Comparison of ENCODE assay signal across 14 cellular contexts in genomic region chr3:101066776-101067175, GRCh38.
DNase-seq lines count a peak whose midpoint lies in the region; ATAC-seq and TF ChIP-seq lines count a peak whose summit lies in the region.
"Had no signal": no experiment of that assay in that cellular context is flagged by ENCODE, and none has a peak within 500 bp of the region (broad histone marks: within the 10 kb centered on the region; RNA-seq: fewer than 3 reads in every experiment).

No MANE protein-coding gene starts in this region.

- no peak for ATAC-seq in GM18909 (IDR thresholded peaks at IDR 0.05; ENCODE audit: poor library complexity, unreplicated experiment)

- no peaks in the 10 kb centered on the region for H3K9me3 ChIP-seq in SK-N-SH

- peaks cover 2 to 13% of the 10 kb centered on the region in 2 experiments; a peak in 3 of 4 replicates for H3K4me1 ChIP-seq in SK-N-SH (ENCODE audit: control insufficient read depth in 1 of 2, insufficient read depth in 2 of 2, low read depth in 1 of 2, low read length in 1 of 2)

- TF ChIP-seq CTCF in SK-N-SH (IDR thresholded peaks at IDR 0.05) = no peak
- TF ChIP-seq CTCF in osteocyte (IDR thresholded peaks at IDR 0.05) = no peak

- no peaks in the 10 kb centered on the region for H3K79me2 ChIP-seq in SK-N-SH (ENCODE audit: insufficient read depth)

- H3K36me3 ChIP-seq in SK-N-SH (replicated peaks in 1 of 2; ENCODE audit: control insufficient read depth in 1 of 2, insufficient read depth in 2 of 2, low read length in 1 of 2) = no peaks in the 10 kb centered on the region

- peak; percentile 19 for DNase-seq in Daoy (ENCODE audit: low read depth)
- no peak for DNase-seq in SK-N-SH
- peak; percentile 82 for DNase-seq in fibroblast of peridontal ligament (ENCODE audit: extremely low read depth)
- DNase-seq in osteocyte (ENCODE audit: extremely low spot score, unreplicated experiment) = no peak
- DNase-seq in NCI-H526 (lab: John Stamatoyannopoulos, UW) = no peak
- no peak for DNase-seq in COLO829 (ENCODE audit: low spot score)
- DNase-seq in RKO (ENCODE audit: low spot score) = no peak
- DNase-seq: activated CD4-positive, alpha-beta T cell treated with anti-CD3 and anti-CD28 coated beads, Interleukin-2, amount 50 U/mL, for 48 hours; activated naive CD4-positive, alpha-beta T cell treated with Interleukin-2 at 50 U/mL for 16 hours; islet precursor cell; NCI-H69; stimulated activated naive CD4-positive, alpha-beta T cell treated with Interleukin-2 at 50 U/mL for 16 hours had no signal

- peak overlapping the region in 1 of 2 experiments; percentile 95; a peak in 3 of 4 replicates for H3K27ac ChIP-seq in SK-N-SH (ENCODE audit: low read depth in 2 of 2, low read length in 1 of 2)
- H3K27ac ChIP-seq: C4-2B had no signal

- H3K4me1 Mint-ChIP-seq in osteocyte (ENCODE audit: unreplicated experiment) = peaks cover 82% of the 10 kb centered on the region

- CTCF ChIA-PET in SK-N-SH (lab: Yijun Ruan, JAX) = interaction anchor here (1.3 kb wide), 1 partner anchor 13 kb away, joined by 3 read pairs; no protein-coding TSS in a partner anchor

- H3K9me2 ChIP-seq in SK-N-SH = no peaks in the 10 kb centered on the region

- POLR2A ChIA-PET in SK-N-SH (lab: Yijun Ruan, JAX) = no interaction called here

- H3K9ac ChIP-seq in SK-N-SH = peak overlapping the region; percentile 50; the same call in 1 of the 2 replicates

- no peak for TF ChIP-seq EP300 in SK-N-SH (IDR thresholded peaks at IDR 0.05; ENCODE audit: borderline replicate concordance in 1 of 2, low read depth in 1 of 2, low read length in 1 of 2)

- H3K36me3 Mint-ChIP-seq in osteocyte (ENCODE audit: unreplicated experiment) = peaks cover under 1% of the 10 kb centered on the region

- no peaks in the 10 kb centered on the region for H3K9me3 Mint-ChIP-seq in osteocyte (ENCODE audit: unreplicated experiment)

- peak overlapping the region; percentile 20 for H3K4me3 Mint-ChIP-seq in osteocyte (ENCODE audit: unreplicated experiment)

- no peaks in the 10 kb centered on the region for H3K27me3 Mint-ChIP-seq in osteocyte (ENCODE audit: unreplicated experiment)

- H3K4me2 ChIP-seq in SK-N-SH = peak overlapping the region; percentile 59

- TF ChIP-seq RAD21 in SK-N-SH (IDR thresholded peaks at IDR 0.05; ENCODE audit: low read length) = no peak

- no peak overlapping the region for H3K4me3 ChIP-seq in SK-N-SH (ENCODE audit: low read depth in 2 of 2, low read length in 1 of 2)

- peak overlapping the region; percentile 87 for H2AFZ ChIP-seq in SK-N-SH (ENCODE audit: low read depth)

- H3K27ac Mint-ChIP-seq in osteocyte (ENCODE audit: unreplicated experiment) = peak overlapping the region; percentile 97

- peaks cover 15% of the 10 kb centered on the region for H3F3A ChIP-seq in SK-N-SH (replicated peaks; ENCODE audit: insufficient read depth)

- H4K20me1 ChIP-seq in SK-N-SH (ENCODE audit: insufficient read depth) = no peaks in the 10 kb centered on the region

- no peaks in the 10 kb centered on the region for H3K27me3 ChIP-seq in SK-N-SH (ENCODE audit: insufficient read depth)

TF ChIP-seq in SK-N-SH, 30 proteins besides CTCF, POLR2A, EP300 and RAD21:
- TF ChIP-seq USF2 (IDR thresholded peaks at IDR 0.05; ENCODE audit: borderline replicate concordance, low read depth, low read length) = no peak
- no peak for TF ChIP-seq USF1 (IDR thresholded peaks at IDR 0.05; ENCODE audit: borderline replicate concordance, low read depth)
- TF ChIP-seq ELF1 (IDR thresholded peaks at IDR 0.05) = no peak
- no peak for TF ChIP-seq MEF2A (IDR thresholded peaks at IDR 0.05; ENCODE audit: borderline replicate concordance, low read depth)
- TF ChIP-seq TEAD4 (IDR thresholded peaks at IDR 0.05; ENCODE audit: borderline replicate concordance, insufficient read depth) = no peak
- no peak for TF ChIP-seq SMC3 (IDR thresholded peaks at IDR 0.05; ENCODE audit: low read depth, low read length)
- no peak for TF ChIP-seq NRF1 (IDR thresholded peaks at IDR 0.05; ENCODE audit: low read depth, low read length)
- TF ChIP-seq SIN3A (IDR thresholded peaks at IDR 0.05; ENCODE audit: borderline replicate concordance, low read depth, low read length) = no peak
- TF ChIP-seq RXRA (IDR thresholded peaks at IDR 0.05; ENCODE audit: borderline replicate concordance, low read depth) = no peak
- no peak for TF ChIP-seq CHD2 (IDR thresholded peaks at IDR 0.05; ENCODE audit: low read length, partially characterized antibody)
- no peak for TF ChIP-seq PBX3 (IDR thresholded peaks at IDR 0.05)
- TF ChIP-seq IRF3 (IDR thresholded peaks at IDR 0.05; ENCODE audit: low read depth, low read length) = no peak
- no peak for TF ChIP-seq NFIC (IDR thresholded peaks at IDR 0.05; ENCODE audit: borderline replicate concordance)
TF ChIP-seq in SK-N-SH: peak in this region for 0.

Comparison
In these comparisons a context has a peak if more than half of its experiments do, and no peak if none do; other contexts are left out.
1. DNase-seq: peak in Daoy (single experiment) and fibroblast of peridontal ligament (single experiment); none in SK-N-SH (single experiment), osteocyte (single experiment), NCI-H526 (0 of 2), COLO829 (single experiment) and RKO (single experiment).